Comparison of ENCODE assay signal across 1 cellular context in genomic region chr13:110640591-110641029, GRCh38.
TF ChIP-seq lines count a peak whose summit lies in the region.

No MANE protein-coding gene starts in this region.

TF ChIP-seq in SK-N-SH treated with all-trans-retinoic acid at 6 μM for 48 hours, 23 proteins besides CTCF, POLR2A, EP300 and RAD21 (continued from another document):
- TF ChIP-seq TSHZ2 (CRISPR knock-in tag; IDR thresholded peaks at IDR 0.05) = no peak
- no peak for TF ChIP-seq ZNF70 (CRISPR knock-in tag; IDR thresholded peaks at IDR 0.05)
- no peak for TF ChIP-seq ZFP30 (CRISPR knock-in tag; IDR thresholded peaks at IDR 0.05)
- no peak for TF ChIP-seq CREB5 (CRISPR knock-in tag; IDR thresholded peaks at IDR 0.05; ENCODE audit: low read depth)
- no peak for TF ChIP-seq ISL1 (CRISPR knock-in tag; IDR thresholded peaks at IDR 0.05)
- TF ChIP-seq CSDC2 (CRISPR knock-in tag; IDR thresholded peaks at IDR 0.05) = no peak
- TF ChIP-seq OSR1 (CRISPR knock-in tag; IDR thresholded peaks at IDR 0.05) = no peak
- no peak for TF ChIP-seq PPARA (CRISPR knock-in tag; IDR thresholded peaks at IDR 0.05; ENCODE audit: borderline replicate concordance)
- TF ChIP-seq ZFP3 (CRISPR knock-in tag; IDR thresholded peaks at IDR 0.05) = no peak
